ENCODE assay signal across 8 cellular contexts in the genomic region with DNA sequence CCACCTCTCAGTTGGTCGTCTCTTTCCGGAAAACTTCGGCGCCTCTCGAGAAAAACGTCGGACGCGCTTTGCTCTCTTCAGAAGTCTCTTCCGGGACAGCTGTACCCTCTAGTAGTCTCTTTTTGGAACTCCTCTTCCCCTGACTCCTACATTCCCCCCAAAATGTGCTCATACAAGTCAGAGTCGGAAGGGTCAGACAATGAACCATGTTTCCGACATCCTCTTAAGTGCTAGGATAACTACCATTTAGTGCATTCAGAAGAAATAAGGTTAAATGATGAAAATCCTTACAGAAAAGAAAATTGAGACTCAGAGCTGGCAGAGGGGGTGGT. TPM values are rescaled to one million over a fixed set of nuclear protein-coding genes. Genes with fewer than 3 reads are reported as not detected.
DNase-seq lines count a peak whose midpoint lies in the region; ATAC-seq and TF ChIP-seq lines count a peak whose summit lies in the region.

No MANE protein-coding gene starts in this region.

- intact Hi-C loops in colonic mucosa (cut with DNase I): loop anchor here (10.0 kb wide), 1 partner anchor 125 kb away; no protein-coding TSS in a partner anchor

- H3K27ac ChIP-seq in KOPT-K1 (ENCODE audit: low read depth, low read length, poor library complexity, severe bottlenecking): peak overlapping the region; percentile 84
- peak overlapping the region; percentile 90 for H3K27ac ChIP-seq in colonic mucosa

- no peak for ATAC-seq in naive thymus-derived CD8-positive, alpha-beta T cell
- ATAC-seq in HG03457 (IDR thresholded peaks at IDR 0.05; ENCODE audit: unreplicated experiment): no peak

- peaks cover 23 to 55% (median 54%) of the 10 kb centered on the region in 4 donors for H3K4me1 Mint-ChIP-seq in naive thymus-derived CD8-positive, alpha-beta T cell

- H3K27ac Mint-ChIP-seq in naive thymus-derived CD8-positive, alpha-beta T cell: peak overlapping the region; percentile 96 to 99 (median 97)

- H3K36me3 ChIP-seq in BE2C (peaks cover 25% of the 10 kb centered on the region), KOPT-K1 (ENCODE audit: insufficient read depth, low read length) (peaks cover 30% of the 10 kb centered on the region), colonic mucosa (no peaks in the 10 kb centered on the region)

- peak overlapping the region; percentile 82 for H3K4me3 ChIP-seq in BE2C (ENCODE audit: low read depth, low read length)
- H3K4me3 ChIP-seq in colonic mucosa: peak overlapping the region; percentile 59

- H3K36me3 Mint-ChIP-seq in naive thymus-derived CD8-positive, alpha-beta T cell: peaks cover 0 to 22% (median 12%) of the 10 kb centered on the region in 3 donors

- no peak for TF ChIP-seq CTCF in BE2C (IDR thresholded peaks at IDR 0.05; ENCODE audit: low read depth, low read length)
- TF ChIP-seq CTCF in colonic mucosa (IDR thresholded peaks at IDR 0.05): no peak

- POLR2A ChIA-PET in naive thymus-derived CD8-positive, alpha-beta T cell (lab: Charles Lee): interaction anchor here (0.6 to 2.1 kb wide), 3 partner anchors 10 to 326 kb away, joined by 3 to 6 read pairs (median 3); no protein-coding TSS in a partner anchor

- peak overlapping the region; percentile 90 to 99 (median 97) for H3K4me3 Mint-ChIP-seq in naive thymus-derived CD8-positive, alpha-beta T cell

- H3K27me3 Mint-ChIP-seq in naive thymus-derived CD8-positive, alpha-beta T cell: peaks cover 0 to 2% (median 0%) of the 10 kb centered on the region in 5 donors

- peaks cover 6% of the 10 kb centered on the region for H3K27me3 ChIP-seq in BE2C
- no peaks in the 10 kb centered on the region for H3K27me3 ChIP-seq in colonic mucosa

- H3K9ac ChIP-seq in colonic mucosa (ENCODE audit: low read depth in 2 of 2, low read length in 2 of 2): peak overlapping the region in 1 of 2 donors; percentile 86

- H3K9me3 Mint-ChIP-seq in naive thymus-derived CD8-positive, alpha-beta T cell: no peaks in the 10 kb centered on the region

- H3K9me3 ChIP-seq in BE2C (no peaks in the 10 kb centered on the region), KOPT-K1 (ENCODE audit: insufficient read depth, low read length, poor library complexity, severe bottlenecking) (no peaks in the 10 kb centered on the region), colonic mucosa (no peaks in the 10 kb centered on the region)

- DNase-seq in BE2C (no peak), colonic mucosa (no peak), DMS53 (lab: John Stamatoyannopoulos, UW) (no peak), foreskin melanocyte (no peak)
- no peak for DNase-seq in naive thymus-derived CD8-positive, alpha-beta T cell
- no peak for DNase-seq in effector CD8-positive, alpha-beta T cell (lab: John Stamatoyannopoulos, UW)

- H3K4me1 ChIP-seq in BE2C (no peaks in the 10 kb centered on the region), colonic mucosa (peaks cover 10% of the 10 kb centered on the region)

RNA-seq across cellular contexts. Expression of a gene that starts 0.5 kb away (rescaled TPM):
- 15.1 TPM for polyA plus RNA-seq in BE2C (2012; ENCODE audit: insufficient read depth, insufficient read length, low read depth)
- total RNA-seq in colonic mucosa: 10 to 100 TPM in 1 of 2 donors, 1 to 10 TPM in 1; 9.2 to 11.1 TPM
- total RNA-seq in naive thymus-derived CD8-positive, alpha-beta T cell: 10 to 100 TPM; 23.7 to 24.5 TPM
- 10 to 100 TPM; 10.9 to 15.2 (median 14.0) TPM for polyA plus RNA-seq in naive thymus-derived CD8-positive, alpha-beta T cell

RNA-seq across cellular contexts. Expression of a gene that starts 19.7 kb away (rescaled TPM):
- polyA plus RNA-seq in BE2C (2012; ENCODE audit: insufficient read depth, insufficient read length, low read depth): not detected
- 10 to 100 TPM; 28.3 to 43.6 TPM for total RNA-seq in colonic mucosa
- total RNA-seq in naive thymus-derived CD8-positive, alpha-beta T cell: under 1 TPM in 1 of 2 experiments, not detected in 1; 0.83 TPM
- polyA plus RNA-seq in naive thymus-derived CD8-positive, alpha-beta T cell: not detected

RNA-seq across cellular contexts. Expression of a gene that starts 38.5 kb away (rescaled TPM):
- 0.17 TPM for polyA plus RNA-seq in BE2C (2012; ENCODE audit: insufficient read depth, insufficient read length, low read depth)
- total RNA-seq in colonic mucosa: under 1 TPM; 0.08 to 0.25 TPM
- under 1 TPM in 1 of 2 experiments, not detected in 1; 0.31 TPM for total RNA-seq in naive thymus-derived CD8-positive, alpha-beta T cell
- not detected for polyA plus RNA-seq in naive thymus-derived CD8-positive, alpha-beta T cell

Comparison
In these comparisons a context has a peak if more than half of its experiments do, and no peak if none do; other contexts are left out.
1. RNA of a gene that starts 19.7 kb away (total RNA-seq): 28.3 to 43.6 TPM in colonic mucosa; 0.83 TPM in naive thymus-derived CD8-positive, alpha-beta T cell; every median in the first group is over 10 times any median in the second.